Comparison of ENCODE assay signal across 8 cellular contexts in the genomic region with DNA sequence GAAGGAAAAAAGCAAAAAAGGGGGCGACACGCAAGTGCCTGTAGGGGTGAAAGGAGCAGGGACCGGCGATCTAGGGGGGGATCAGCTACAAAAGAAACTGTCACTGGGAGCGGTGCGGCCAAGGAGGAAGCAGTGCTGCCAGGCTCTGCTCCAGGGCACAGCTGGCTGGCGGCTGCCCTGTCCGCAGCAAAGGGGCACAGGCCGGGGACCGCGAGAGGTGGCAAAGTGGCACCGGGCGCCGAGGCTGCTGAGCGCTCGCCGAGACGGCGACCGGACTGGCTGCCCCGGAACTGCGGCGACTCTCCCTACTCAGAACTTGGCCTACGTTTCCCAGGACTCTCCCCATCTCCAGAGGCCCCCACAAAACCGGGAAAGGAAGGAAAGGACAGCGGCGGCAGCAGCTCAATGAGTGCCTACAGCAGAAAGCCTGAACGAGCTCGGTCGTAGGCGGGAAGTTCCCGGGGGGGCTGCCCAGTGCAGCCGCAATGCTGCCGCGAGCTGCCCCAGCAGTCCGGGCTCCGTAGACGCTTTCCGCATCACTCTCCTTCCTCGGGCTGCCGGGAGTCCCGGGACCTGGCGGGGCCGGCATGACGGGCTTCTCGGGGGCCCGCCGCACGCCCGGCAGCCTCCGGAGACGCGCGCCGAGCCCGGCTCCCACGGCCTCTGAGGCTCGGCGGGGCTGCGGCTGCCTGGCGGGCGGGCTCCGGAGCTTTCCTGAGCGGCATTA. TPM values are rescaled to one million over a fixed set of nuclear protein-coding genes. Genes with fewer than 3 reads are reported as not detected.
DNase-seq lines count a peak whose midpoint lies in the region; ATAC-seq and TF ChIP-seq lines count a peak whose summit lies in the region.

No MANE protein-coding gene starts in this region.

- peak; percentile 26 for DNase-seq in NCI-H1105 treated with DMSO at 0.1 percent for 48 hours (lab: John Stamatoyannopoulos, UW)
- DNase-seq in NCI-H1105 (lab: John Stamatoyannopoulos, UW): no peak
- DNase-seq in NCI-H69 (lab: John Stamatoyannopoulos, UW): peak; percentile 82
- DNase-seq in activated T-cell treated with anti-CD3 and anti-CD28 coated beads, Interleukin-2, amount 50 U/mL, for 48 hours: peak; percentile 65 to 73
- peak; percentile 11 for DNase-seq in fibroblast of mammary gland (ENCODE audit: low read depth)
- DNase-seq in natural killer cell treated with Interleukin-12 subunit alpha and Interleukin-12 subunit beta and Interleukin-15 and Interleukin-18, amount 100 ng/mL, for 72 hours (ENCODE audit: low spot score): peak; percentile 78
- peak; percentile 79 for DNase-seq in upper lobe of right lung

- no peaks in the 10 kb centered on the region for H3K9me3 ChIP-seq in upper lobe of right lung

- ATAC-seq in HG02610 (IDR thresholded peaks at IDR 0.05; ENCODE audit: unreplicated experiment): peak; percentile 27
- ATAC-seq in natural killer cell treated with Interleukin-12 subunit alpha and Interleukin-12 subunit beta and Interleukin-15 and Interleukin-18, amount 100 ng/mL, for 72 hours: peak; percentile 47 to 68
- ATAC-seq in upper lobe of right lung: peak; percentile 53

- TF ChIP-seq CTCF in fibroblast of mammary gland (conservative IDR thresholded peaks at IDR 0.05; ENCODE audit: control insufficient read depth, insufficient read depth, low read depth, low read length): no peak
- TF ChIP-seq CTCF in upper lobe of right lung (IDR thresholded peaks at IDR 0.05): no peak

- H3K27me3 Mint-ChIP-seq in natural killer cell treated with Interleukin-12 subunit alpha and Interleukin-12 subunit beta and Interleukin-15 and Interleukin-18, amount 100 ng/mL, for 72 hours: no peaks in the 10 kb centered on the region

- H3K4me1 Mint-ChIP-seq in natural killer cell treated with Interleukin-12 subunit alpha and Interleukin-12 subunit beta and Interleukin-15 and Interleukin-18, amount 100 ng/mL, for 72 hours (ENCODE audit: low read depth in 2 of 2): peaks cover 21 to 38% of the 10 kb centered on the region in 2 donors

- peak overlapping the region; percentile 93 to 95 for H3K27ac Mint-ChIP-seq in natural killer cell treated with Interleukin-12 subunit alpha and Interleukin-12 subunit beta and Interleukin-15 and Interleukin-18, amount 100 ng/mL, for 72 hours

- H3K27me3 ChIP-seq in upper lobe of right lung: peaks cover 8% of the 10 kb centered on the region

- H3K4me3 Mint-ChIP-seq in natural killer cell treated with Interleukin-12 subunit alpha and Interleukin-12 subunit beta and Interleukin-15 and Interleukin-18, amount 100 ng/mL, for 72 hours: peak overlapping the region; percentile 99

- no peaks in the 10 kb centered on the region for H3K4me1 ChIP-seq in upper lobe of right lung

- H3K4me3 ChIP-seq in fibroblast of mammary gland (ENCODE audit: control insufficient read depth, low read depth, low read length) (peak overlapping the region; percentile 97), upper lobe of right lung (peak overlapping the region; percentile 73)

- no peaks in the 10 kb centered on the region for H3K9me3 Mint-ChIP-seq in natural killer cell treated with Interleukin-12 subunit alpha and Interleukin-12 subunit beta and Interleukin-15 and Interleukin-18, amount 100 ng/mL, for 72 hours

- peak overlapping the region; percentile 94 for H3K27ac ChIP-seq in upper lobe of right lung

- no peaks in the 10 kb centered on the region for H3K36me3 ChIP-seq in upper lobe of right lung

- peaks cover 13% of the 10 kb centered on the region for H3K36me3 Mint-ChIP-seq in natural killer cell treated with Interleukin-12 subunit alpha and Interleukin-12 subunit beta and Interleukin-15 and Interleukin-18, amount 100 ng/mL, for 72 hours

- intact Hi-C loops in upper lobe of right lung (cut with DNase I): no loop called here

RNA-seq across cellular contexts. Expression of a gene that starts 1.0 kb away (rescaled TPM):
- total RNA-seq in natural killer cell treated with Interleukin-12 subunit alpha and Interleukin-12 subunit beta and Interleukin-15 and Interleukin-18, amount 100 ng/mL, for 72 hours: 10 to 100 TPM; 21.9 to 22.5 TPM
- total RNA-seq in upper lobe of right lung: 9.6 TPM

RNA-seq across cellular contexts. Expression of a gene that starts 9.0 kb away (rescaled TPM):
- 10 to 100 TPM; 77.9 to 84.9 TPM for total RNA-seq in natural killer cell treated with Interleukin-12 subunit alpha and Interleukin-12 subunit beta and Interleukin-15 and Interleukin-18, amount 100 ng/mL, for 72 hours
- total RNA-seq in upper lobe of right lung: 46.4 TPM
